18 cellular contexts compared by ENCODE assay signal in genomic region chr1:8898425-8898824, GRCh38. TPM values are rescaled to one million over a fixed set of nuclear protein-coding genes. Genes with fewer than 3 reads are reported as not detected.
"Had no signal": no experiment of that assay in that cellular context is flagged by ENCODE, and none has a peak within 500 bp of the region (broad histone marks: within the 10 kb centered on the region; RNA-seq: fewer than 3 reads in every experiment).

No MANE protein-coding gene starts in this region.

RNA-seq across cellular contexts. Expression of gene CA6, which starts 47.2 kb away (rescaled TPM):
- total RNA-seq: adrenal gland, aorta, body of pancreas, dermis blood vessel endothelial cell, esophagus muscularis mucosa, foreskin keratinocyte, heart left ventricle, kidney, left colon, liver, mucosa of gallbladder, pancreas, prostate gland, sciatic nerve, upper lobe of left lung, vagina had no signal
- polyA plus RNA-seq: adrenal gland, aorta, foreskin keratinocyte, heart left ventricle, immature natural killer cell, liver, neural cell, pancreas had no signal
